16 cellular contexts compared by ENCODE assay signal in genomic region chr20:48150568-48150967, GRCh38.
DNase-seq lines count a peak whose midpoint lies in the region; ATAC-seq and TF ChIP-seq lines count a peak whose summit lies in the region.
"Had no signal": no experiment of that assay in that cellular context is flagged by ENCODE, and none has a peak within 500 bp of the region (broad histone marks: within the 10 kb centered on the region; RNA-seq: fewer than 3 reads in every experiment).

No MANE protein-coding gene starts in this region.

- H3K27me3 ChIP-seq in WERI-Rb-1 (ENCODE audit: insufficient read depth, low read depth, severe bottlenecking) (no peaks in the 10 kb centered on the region), mesendoderm (ENCODE audit: insufficient read depth, low read length, poor library complexity) (no peaks in the 10 kb centered on the region), osteoblast (ENCODE audit: insufficient read depth, low read length) (peaks cover 41% of the 10 kb centered on the region)

- H3K79me1 ChIP-seq in mesendoderm (ENCODE audit: low read length) = no peaks in the 10 kb centered on the region

- no peaks in the 10 kb centered on the region for H3K4me1 Mint-ChIP-seq in HFFc6 (ENCODE audit: low read depth)
- H3K4me1 Mint-ChIP-seq in natural killer cell treated with Interleukin-12 subunit alpha and Interleukin-12 subunit beta and Interleukin-15 and Interleukin-18, amount 100 ng/mL, for 72 hours (ENCODE audit: low read depth in 2 of 2) = no peaks in the 10 kb centered on the region
- H3K4me1 Mint-ChIP-seq: CD4-positive, alpha-beta memory T cell had no signal

- H2BK5ac ChIP-seq in mesendoderm (ENCODE audit: low read length) = no peak overlapping the region

- no peak overlapping the region for H2BK15ac ChIP-seq in mesendoderm (replicated peaks; ENCODE audit: low read depth)

- H3K23ac ChIP-seq in mesendoderm (ENCODE audit: low read length) = no peak overlapping the region

- DNase-seq in WERI-Rb-1 (peak; percentile 35), mesendoderm (no peak), osteoblast (ENCODE audit: insufficient read length, low spot score, missing footprints) (peak; percentile 10), HFFc6 (no peak), germinal center (ENCODE audit: low spot score) (no peak)
- no peak for DNase-seq in natural killer cell treated with Interleukin-12 subunit alpha and Interleukin-12 subunit beta and Interleukin-15 and Interleukin-18, amount 100 ng/mL, for 72 hours (ENCODE audit: low spot score)
- DNase-seq: C1 segment of cervical spinal cord; Calu3; CD4-positive, alpha-beta memory T cell; COR-L47; DMS53; DMS79 treated with DMSO at 0.1 percent for 48 hours; GF-D8; GM23248; H7; HCEC 1CT had no signal

- no peak overlapping the region for H3K4me2 ChIP-seq in mesendoderm (ENCODE audit: low read length)
- H3K4me2 ChIP-seq in osteoblast (ENCODE audit: insufficient read depth, low read length) = no peak overlapping the region

- H4K20me1 ChIP-seq in osteoblast (ENCODE audit: insufficient read depth, low read length) = no peaks in the 10 kb centered on the region

- no peak overlapping the region for H3K27ac Mint-ChIP-seq in HFFc6
- no peak overlapping the region for H3K27ac Mint-ChIP-seq in natural killer cell treated with Interleukin-12 subunit alpha and Interleukin-12 subunit beta and Interleukin-15 and Interleukin-18, amount 100 ng/mL, for 72 hours
- H3K27ac Mint-ChIP-seq: CD4-positive, alpha-beta memory T cell had no signal

- H3K27ac ChIP-seq in WERI-Rb-1 (peak overlapping the region; percentile 39), mesendoderm (ENCODE audit: low read depth, low read length) (no peak overlapping the region), osteoblast (ENCODE audit: low read depth, low read length) (no peak overlapping the region)
- H3K27ac ChIP-seq: GM23248 had no signal

- no peak overlapping the region for H2AFZ ChIP-seq in osteoblast (ENCODE audit: low read length)
- H2AFZ ChIP-seq: GM23248 had no signal

- H3K9me3 Mint-ChIP-seq in HFFc6 = peaks cover 63% of the 10 kb centered on the region
- H3K9me3 Mint-ChIP-seq in natural killer cell treated with Interleukin-12 subunit alpha and Interleukin-12 subunit beta and Interleukin-15 and Interleukin-18, amount 100 ng/mL, for 72 hours = no peaks in the 10 kb centered on the region

- WGBS in mesendoderm (ENCODE audit: extremely low coverage, insufficient coverage, low lambda C conversion rate) = no CpG with 5 or more reads among the region's 7 CpGs

- no peak overlapping the region for H4K8ac ChIP-seq in mesendoderm (ENCODE audit: low read depth, low read length)

- no peak overlapping the region for H3K4ac ChIP-seq in mesendoderm (ENCODE audit: low read depth, low read length)

- no peaks in the 10 kb centered on the region for H3K36me3 ChIP-seq in WERI-Rb-1
- no peaks in the 10 kb centered on the region for H3K36me3 ChIP-seq in mesendoderm (ENCODE audit: control insufficient read depth, insufficient read depth, low read length)
- no peaks in the 10 kb centered on the region for H3K36me3 ChIP-seq in osteoblast (ENCODE audit: insufficient read depth, low read length)

- H3K9ac ChIP-seq in mesendoderm (ENCODE audit: low read length) = no peak overlapping the region
- H3K9ac ChIP-seq: GM23248 had no signal

- peaks cover 6% of the 10 kb centered on the region; the same call in 1 of the 2 replicates for H3K36me3 Mint-ChIP-seq in HFFc6 (ENCODE audit: low read depth)
- H3K36me3 Mint-ChIP-seq in natural killer cell treated with Interleukin-12 subunit alpha and Interleukin-12 subunit beta and Interleukin-15 and Interleukin-18, amount 100 ng/mL, for 72 hours = no peaks in the 10 kb centered on the region
- H3K36me3 Mint-ChIP-seq: CD4-positive, alpha-beta memory T cell had no signal

- ATAC-seq in natural killer cell treated with Interleukin-12 subunit alpha and Interleukin-12 subunit beta and Interleukin-15 and Interleukin-18, amount 100 ng/mL, for 72 hours = no peak

- H3K9me3 ChIP-seq in WERI-Rb-1 (ENCODE audit: severe bottlenecking) (no peaks in the 10 kb centered on the region), osteoblast (ENCODE audit: low read depth, low read length) (no peaks in the 10 kb centered on the region)

- peaks cover 12% of the 10 kb centered on the region for H3K27me3 Mint-ChIP-seq in HFFc6 (ENCODE audit: insufficient read depth)
- H3K27me3 Mint-ChIP-seq in natural killer cell treated with Interleukin-12 subunit alpha and Interleukin-12 subunit beta and Interleukin-15 and Interleukin-18, amount 100 ng/mL, for 72 hours = peaks cover 11 to 15% of the 10 kb centered on the region in 2 donors

- no peaks in the 10 kb centered on the region for H3K4me1 ChIP-seq in mesendoderm (ENCODE audit: control insufficient read depth, low read depth, low read length)
- no peaks in the 10 kb centered on the region for H3K4me1 ChIP-seq in osteoblast (ENCODE audit: insufficient read depth, low read length)

- H4K5ac ChIP-seq in mesendoderm (ENCODE audit: low read length) = no peak overlapping the region

- no peak overlapping the region for H2BK120ac ChIP-seq in mesendoderm (ENCODE audit: low read depth, low read length)

- peak overlapping the region; percentile 42 for H3K56ac ChIP-seq in mesendoderm (ENCODE audit: low read length)

- H3K4me3 Mint-ChIP-seq in HFFc6 = no peak overlapping the region
- no peak overlapping the region for H3K4me3 Mint-ChIP-seq in natural killer cell treated with Interleukin-12 subunit alpha and Interleukin-12 subunit beta and Interleukin-15 and Interleukin-18, amount 100 ng/mL, for 72 hours
- H3K4me3 Mint-ChIP-seq: CD4-positive, alpha-beta memory T cell had no signal

- H3K79me2 ChIP-seq in mesendoderm (ENCODE audit: control insufficient read depth, insufficient read depth, low read length) (no peaks in the 10 kb centered on the region), osteoblast (ENCODE audit: insufficient read depth, low read length) (no peaks in the 10 kb centered on the region)

- H3K4me3 ChIP-seq in WERI-Rb-1 (ENCODE audit: low read depth, low read length) (no peak overlapping the region), mesendoderm (ENCODE audit: low read length) (no peak overlapping the region), osteoblast (ENCODE audit: insufficient read depth, low read length) (no peak overlapping the region)
- H3K4me3 ChIP-seq: GM23248 had no signal

- no peak overlapping the region for H3K18ac ChIP-seq in mesendoderm (ENCODE audit: low read length)

- H2AK5ac ChIP-seq in mesendoderm (ENCODE audit: low read length) = no peak overlapping the region

- TF ChIP-seq CTCF in WERI-Rb-1 (IDR thresholded peaks at IDR 0.05; ENCODE audit: low read depth, low read length) = no peak
- TF ChIP-seq CTCF in osteoblast (IDR thresholded peaks at IDR 0.05; ENCODE audit: extremely low read depth, low read depth, low read length) = no peak
- no peak for TF ChIP-seq CTCF in HFFc6 (IDR thresholded peaks at IDR 0.05)

Comparison
In these comparisons a context has a peak if more than half of its experiments do, and no peak if none do; other contexts are left out.
1. DNase-seq: peak in WERI-Rb-1 (single experiment) and osteoblast (single experiment); none in mesendoderm (single experiment), HFFc6 (single experiment), natural killer cell treated with Interleukin-12 subunit alpha and Interleukin-12 subunit beta and Interleukin-15 and Interleukin-18, amount 100 ng/mL, for 72 hours (single experiment) and germinal center (single experiment).